Comparison of ENCODE assay signal across 20 cellular contexts in the genomic region with DNA sequence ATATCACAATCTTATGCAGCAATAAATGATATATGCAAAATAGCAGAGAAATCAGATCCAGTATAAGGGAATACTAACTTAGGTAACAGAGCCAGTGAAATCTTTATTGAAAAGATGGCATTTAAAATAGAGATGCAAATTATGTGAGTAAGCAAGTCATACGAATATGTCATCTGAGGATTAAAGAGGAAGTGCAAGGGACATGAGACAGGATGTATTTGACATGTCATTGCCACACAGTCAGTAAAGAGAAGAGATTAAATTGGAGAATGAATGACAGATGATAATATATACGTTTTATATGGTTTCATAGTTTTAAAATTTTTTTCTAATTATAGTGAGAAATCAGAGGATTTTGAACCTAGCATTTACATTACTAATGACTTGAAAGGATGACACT.
DNase-seq lines count a peak whose midpoint lies in the region; ATAC-seq and TF ChIP-seq lines count a peak whose summit lies in the region.
"Had no signal": no experiment of that assay in that cellular context is flagged by ENCODE, and none has a peak within 500 bp of the region (broad histone marks: within the 10 kb centered on the region; RNA-seq: fewer than 3 reads in every experiment).

No MANE protein-coding gene starts in this region.

- H3K9me3 Mint-ChIP-seq in neural progenitor cell, result peaks cover 4% of the 10 kb centered on the region

- ATAC-seq in HG02610 (IDR thresholded peaks at IDR 0.05; ENCODE audit: unreplicated experiment), result peak; percentile 75
- no peak for ATAC-seq in GM18870 (IDR thresholded peaks at IDR 0.05; ENCODE audit: unreplicated experiment)
- ATAC-seq: CD8-positive, alpha-beta T cell had no signal

- H3K27me3 ChIP-seq in A673 (replicated peaks; ENCODE audit: insufficient read depth, low read depth, low read length, poor library complexity) (no peaks in the 10 kb centered on the region), PC-9 (ENCODE audit: insufficient read depth, low read depth) (no peaks in the 10 kb centered on the region), neural progenitor cell (no peaks in the 10 kb centered on the region)

- TF ChIP-seq CTCF in A673 (conservative IDR thresholded peaks at IDR 0.05; ENCODE audit: low read depth, low read length) (no peak), PC-9 (conservative IDR thresholded peaks at IDR 0.05) (no peak), neural progenitor cell (IDR thresholded peaks at IDR 0.05) (no peak)

- H3K36me3 Mint-ChIP-seq in neural progenitor cell, result no peaks in the 10 kb centered on the region
- H3K36me3 Mint-ChIP-seq: CD8-positive, alpha-beta T cell had no signal

- H2AFZ ChIP-seq in PC-9, result no peak overlapping the region
- H2AFZ ChIP-seq in neural progenitor cell (replicated peaks), result no peak overlapping the region
- H2AFZ ChIP-seq: GM23248 had no signal

- H3K9me3 ChIP-seq in A673 (ENCODE audit: low read depth, low read length, poor library complexity, severe bottlenecking) (peaks cover 8% of the 10 kb centered on the region), PC-9 (ENCODE audit: insufficient read depth, low read depth) (no peaks in the 10 kb centered on the region; the same call in 1 of the 2 replicates), neural progenitor cell (ENCODE audit: low read depth) (no peaks in the 10 kb centered on the region)

- CTCF ChIA-PET in A673 (lab: Charles Lee), result no interaction called here
- CTCF ChIA-PET in PC-9 (lab: Charles Lee), result no interaction called here

- H3K79me2 ChIP-seq in PC-9 (ENCODE audit: low read depth) (no peaks in the 10 kb centered on the region), neural progenitor cell (ENCODE audit: low read depth) (no peaks in the 10 kb centered on the region)

- H3K27me3 Mint-ChIP-seq in neural progenitor cell (ENCODE audit: insufficient read depth, low read depth), result no peaks in the 10 kb centered on the region

- no peak overlapping the region for H3K4me2 ChIP-seq in PC-9
- H3K4me2 ChIP-seq in neural progenitor cell, result no peak overlapping the region

- no peaks in the 10 kb centered on the region for H3F3A ChIP-seq in PC-9 (ENCODE audit: insufficient read depth, low read depth)
- H3F3A ChIP-seq in neural progenitor cell (ENCODE audit: low read depth), result no peaks in the 10 kb centered on the region

- intact Hi-C loops in A673 (cut with micrococcal nuclease; ENCODE audit: unreplicated experiment), result no loop called here
- intact Hi-C loops in PC-9 (cut with micrococcal nuclease; ENCODE audit: unreplicated experiment), result no loop called here

- H3K27ac ChIP-seq in A673 (ENCODE audit: low read depth, low read length, poor library complexity, severe bottlenecking) (no peak overlapping the region), PC-9 (no peak overlapping the region), neural progenitor cell (no peak overlapping the region)
- H3K27ac ChIP-seq: GM23248 had no signal

- peak; percentile 34 for DNase-seq in A673 (ENCODE audit: low spot score)
- DNase-seq in MV-4-11 (lab: John Stamatoyannopoulos, UW), result peak; percentile 77
- peak; percentile 5 for DNase-seq in RKO (ENCODE audit: low spot score)
- DNase-seq in PC-9, result no peak
- DNase-seq in neural progenitor cell (ENCODE audit: low spot score), result no peak
- no peak for DNase-seq in DMS53 treated with DMSO at 0.1 percent for 48 hours (lab: John Stamatoyannopoulos, UW; ENCODE audit: unreplicated experiment)
- DNase-seq: CD8-positive, alpha-beta T cell; DMS53; GM23248; HCEC 1CT; IMR-90; MM.1S; NCI-H1436 treated with DMSO at 0.1 percent for 48 hours; NCI-H2029; NCI-H2171; NCI-H526; SHP77 had no signal

- H3K4me1 ChIP-seq in A673 (ENCODE audit: insufficient read depth, low read length, poor library complexity, severe bottlenecking) (peaks cover 6% of the 10 kb centered on the region), PC-9 (replicated peaks; ENCODE audit: insufficient read depth) (no peaks in the 10 kb centered on the region), neural progenitor cell (no peaks in the 10 kb centered on the region)

- H3K4me3 ChIP-seq in A673 (ENCODE audit: low read depth, low read length, poor library complexity, severe bottlenecking) (no peak overlapping the region), PC-9 (no peak overlapping the region), neural progenitor cell (no peak overlapping the region)
- H3K4me3 ChIP-seq: GM23248 had no signal

- BruUV-seq in A673 (replicated peaks; lab: Mats Ljungman, UMichigan), result no TSS peak
- no TSS peak for BruUV-seq in PC-9 (replicated peaks; lab: Mats Ljungman, UMichigan)

- H3K9me2 ChIP-seq in PC-9 (ENCODE audit: insufficient read depth), result no peaks in the 10 kb centered on the region

- H3K4me1 Mint-ChIP-seq in neural progenitor cell, result no peaks in the 10 kb centered on the region

- no peak overlapping the region for H3K4me3 Mint-ChIP-seq in neural progenitor cell
- H3K4me3 Mint-ChIP-seq: CD8-positive, alpha-beta T cell; T-helper 1 cell treated with Interleukin-12 subunit alpha and Interleukin-12 subunit beta and Interleukin-4 antibody, amounts not matched to agents 30 μg/mL and 1 μg/mL, for 36 hours had no signal

- H4K20me1 ChIP-seq in PC-9 (ENCODE audit: insufficient read depth), result no peaks in the 10 kb centered on the region
- H4K20me1 ChIP-seq in neural progenitor cell (ENCODE audit: low read depth), result no peaks in the 10 kb centered on the region

- no peaks in the 10 kb centered on the region for H3K36me3 ChIP-seq in A673 (ENCODE audit: insufficient read depth, low read length, poor library complexity, severe bottlenecking)
- no peaks in the 10 kb centered on the region for H3K36me3 ChIP-seq in PC-9 (ENCODE audit: low read depth)
- no peaks in the 10 kb centered on the region for H3K36me3 ChIP-seq in neural progenitor cell

- no peak overlapping the region for H3K9ac ChIP-seq in neural progenitor cell
- H3K9ac ChIP-seq: GM23248 had no signal

- POLR2A ChIA-PET in A673 (lab: Charles Lee; ENCODE audit: low non-redundant PET) (no interaction called here), PC-9 (lab: Charles Lee; ENCODE audit: unreplicated experiment) (no interaction called here)

- no peak overlapping the region for H3K27ac Mint-ChIP-seq in neural progenitor cell
- H3K27ac Mint-ChIP-seq: CD8-positive, alpha-beta T cell; T-helper 1 cell treated with Interleukin-12 subunit alpha and Interleukin-12 subunit beta and Interleukin-4 antibody, amounts not matched to agents 30 μg/mL and 1 μg/mL, for 36 hours had no signal

Comparison
In these comparisons a context has a peak if more than half of its experiments do, and no peak if none do; other contexts are left out.
1. DNase-seq: peak in A673 (single experiment), MV-4-11 (single experiment) and RKO (single experiment); none in PC-9 (0 of 2), neural progenitor cell (single experiment) and DMS53 treated with DMSO at 0.1 percent for 48 hours (single experiment).